In the genomic region with DNA sequence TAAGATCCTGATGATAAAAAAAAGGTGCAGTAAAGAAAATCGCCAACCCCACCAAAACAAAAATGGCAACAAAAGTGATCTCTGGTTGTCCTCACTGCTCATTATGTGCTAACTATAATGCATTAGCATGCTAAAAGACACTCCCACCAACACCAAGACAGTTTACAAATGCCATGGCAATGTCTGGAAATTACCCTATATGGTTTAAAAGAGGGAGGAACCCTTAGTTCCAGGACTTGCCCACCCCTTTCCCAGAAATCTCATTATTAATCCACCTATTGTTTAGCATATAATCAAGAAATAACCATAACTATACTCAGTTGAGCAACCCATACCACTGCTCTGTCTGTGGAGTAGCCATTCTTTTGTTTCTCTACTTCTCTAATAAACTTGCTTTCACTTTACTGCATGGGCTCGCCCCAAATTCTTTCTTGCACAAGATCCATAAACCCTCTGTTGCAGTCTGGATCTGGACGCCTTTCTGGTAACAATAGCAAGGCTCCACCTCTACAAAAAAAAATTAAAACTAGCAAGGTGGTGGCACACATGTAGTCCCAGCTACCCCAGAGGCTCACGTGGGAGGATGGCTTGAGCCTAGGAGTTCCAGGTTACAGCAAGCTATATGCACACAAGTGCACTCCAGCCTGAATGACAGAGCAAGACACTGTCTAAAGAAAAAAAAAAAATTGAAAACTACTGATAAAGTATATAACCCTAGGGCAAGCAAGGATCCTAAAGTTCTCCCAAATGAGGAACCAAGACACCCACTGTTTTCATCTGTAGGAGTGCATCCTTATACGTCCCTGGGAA, we compare ENCODE assay signal across 2 cellular contexts.
TF ChIP-seq lines count a peak whose summit lies in the region.

No MANE protein-coding gene starts in this region.

TF ChIP-seq in GM23338, 12 proteins besides CTCF, POLR2A, EP300 and RAD21 (continues in another document):
- TF ChIP-seq, protein P1, sequence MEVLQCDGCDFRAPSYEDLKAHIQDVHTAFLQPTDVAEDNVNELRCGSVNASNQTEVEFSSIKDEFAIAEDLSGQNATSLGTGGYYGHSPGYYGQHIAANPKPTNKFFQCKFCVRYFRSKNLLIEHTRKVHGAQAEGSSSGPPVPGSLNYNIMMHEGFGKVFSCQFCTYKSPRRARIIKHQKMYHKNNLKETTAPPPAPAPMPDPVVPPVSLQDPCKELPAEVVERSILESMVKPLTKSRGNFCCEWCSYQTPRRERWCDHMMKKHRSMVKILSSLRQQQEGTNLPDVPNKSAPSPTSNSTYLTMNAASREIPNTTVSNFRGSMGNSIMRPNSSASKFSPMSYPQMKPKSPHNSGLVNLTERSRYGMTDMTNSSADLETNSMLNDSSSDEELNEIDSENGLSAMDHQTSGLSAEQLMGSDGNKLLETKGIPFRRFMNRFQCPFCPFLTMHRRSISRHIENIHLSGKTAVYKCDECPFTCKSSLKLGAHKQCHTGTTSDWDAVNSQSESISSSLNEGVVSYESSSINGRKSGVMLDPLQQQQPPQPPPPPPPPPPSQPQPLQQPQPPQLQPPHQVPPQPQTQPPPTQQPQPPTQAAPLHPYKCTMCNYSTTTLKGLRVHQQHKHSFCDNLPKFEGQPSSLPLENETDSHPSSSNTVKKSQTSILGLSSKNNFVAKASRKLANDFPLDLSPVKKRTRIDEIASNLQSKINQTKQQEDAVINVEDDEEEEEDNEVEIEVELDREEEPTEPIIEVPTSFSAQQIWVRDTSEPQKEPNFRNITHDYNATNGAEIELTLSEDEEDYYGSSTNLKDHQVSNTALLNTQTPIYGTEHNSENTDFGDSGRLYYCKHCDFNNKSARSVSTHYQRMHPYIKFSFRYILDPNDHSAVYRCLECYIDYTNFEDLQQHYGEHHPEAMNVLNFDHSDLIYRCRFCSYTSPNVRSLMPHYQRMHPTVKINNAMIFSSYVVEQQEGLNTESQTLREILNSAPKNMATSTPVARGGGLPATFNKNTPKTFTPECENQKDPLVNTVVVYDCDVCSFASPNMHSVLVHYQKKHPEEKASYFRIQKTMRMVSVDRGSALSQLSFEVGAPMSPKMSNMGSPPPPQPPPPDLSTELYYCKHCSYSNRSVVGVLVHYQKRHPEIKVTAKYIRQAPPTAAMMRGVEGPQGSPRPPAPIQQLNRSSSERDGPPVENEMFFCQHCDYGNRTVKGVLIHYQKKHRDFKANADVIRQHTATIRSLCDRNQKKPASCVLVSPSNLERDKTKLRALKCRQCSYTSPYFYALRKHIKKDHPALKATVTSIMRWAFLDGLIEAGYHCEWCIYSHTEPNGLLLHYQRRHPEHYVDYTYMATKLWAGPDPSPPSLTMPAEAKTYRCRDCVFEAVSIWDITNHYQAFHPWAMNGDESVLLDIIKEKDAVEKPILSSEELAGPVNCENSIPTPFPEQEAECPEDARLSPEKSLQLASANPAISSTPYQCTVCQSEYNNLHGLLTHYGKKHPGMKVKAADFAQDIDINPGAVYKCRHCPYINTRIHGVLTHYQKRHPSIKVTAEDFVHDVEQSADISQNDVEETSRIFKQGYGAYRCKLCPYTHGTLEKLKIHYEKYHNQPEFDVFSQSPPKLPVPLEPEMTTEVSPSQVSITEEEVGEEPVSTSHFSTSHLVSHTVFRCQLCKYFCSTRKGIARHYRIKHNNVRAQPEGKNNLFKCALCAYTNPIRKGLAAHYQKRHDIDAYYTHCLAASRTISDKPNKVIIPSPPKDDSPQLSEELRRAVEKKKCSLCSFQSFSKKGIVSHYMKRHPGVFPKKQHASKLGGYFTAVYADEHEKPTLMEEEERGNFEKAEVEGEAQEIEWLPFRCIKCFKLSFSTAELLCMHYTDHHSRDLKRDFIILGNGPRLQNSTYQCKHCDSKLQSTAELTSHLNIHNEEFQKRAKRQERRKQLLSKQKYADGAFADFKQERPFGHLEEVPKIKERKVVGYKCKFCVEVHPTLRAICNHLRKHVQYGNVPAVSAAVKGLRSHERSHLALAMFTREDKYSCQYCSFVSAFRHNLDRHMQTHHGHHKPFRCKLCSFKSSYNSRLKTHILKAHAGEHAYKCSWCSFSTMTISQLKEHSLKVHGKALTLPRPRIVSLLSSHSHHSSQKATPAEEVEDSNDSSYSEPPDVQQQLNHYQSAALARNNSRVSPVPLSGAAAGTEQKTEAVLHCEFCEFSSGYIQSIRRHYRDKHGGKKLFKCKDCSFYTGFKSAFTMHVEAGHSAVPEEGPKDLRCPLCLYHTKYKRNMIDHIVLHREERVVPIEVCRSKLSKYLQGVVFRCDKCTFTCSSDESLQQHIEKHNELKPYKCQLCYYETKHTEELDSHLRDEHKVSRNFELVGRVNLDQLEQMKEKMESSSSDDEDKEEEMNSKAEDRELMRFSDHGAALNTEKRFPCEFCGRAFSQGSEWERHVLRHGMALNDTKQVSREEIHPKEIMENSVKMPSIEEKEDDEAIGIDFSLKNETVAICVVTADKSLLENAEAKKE (CRISPR knock-in tag; IDR thresholded peaks at IDR 0.05) = no peak
- TF ChIP-seq ETS1 (IDR thresholded peaks at IDR 0.05) (no peak), CREB1 (CRISPR knock-in tag; IDR thresholded peaks at IDR 0.05; ENCODE audit: low read depth) (no peak), POLR2AphosphoS5 (IDR thresholded peaks at IDR 0.05; ENCODE audit: low read depth) (no peak), ZNF331 (CRISPR knock-in tag; IDR thresholded peaks at IDR 0.05; ENCODE audit: low read depth) (no peak), EZH2phosphoT487 (IDR thresholded peaks at IDR 0.05; ENCODE audit: unreplicated experiment) (no peak), EZH2 (IDR thresholded peaks at IDR 0.05; ENCODE audit: low read depth, unreplicated experiment) (no peak), NANOG (IDR thresholded peaks at IDR 0.05; ENCODE audit: borderline replicate concordance) (no peak), JUNB (IDR thresholded peaks at IDR 0.05; ENCODE audit: unreplicated experiment) (no peak), STAT1 (IDR thresholded peaks at IDR 0.05; ENCODE audit: unreplicated experiment) (no peak), ZNF114 (CRISPR knock-in tag; IDR thresholded peaks at IDR 0.05) (no peak)

TF ChIP-seq in GM12878, 131 proteins besides CTCF, POLR2A, EP300 and RAD21:
- no peak for TF ChIP-seq HDAC6 (IDR thresholded peaks at IDR 0.05; ENCODE audit: unreplicated experiment)
- peak; percentile 56; the same call in 1 of the 2 replicates for TF ChIP-seq PML (IDR thresholded peaks at IDR 0.05; ENCODE audit: low read length)
TF ChIP-seq in GM12878: peak in this region for 1.
